Comparison of ENCODE assay signal across 24 cellular contexts in the genomic region with DNA sequence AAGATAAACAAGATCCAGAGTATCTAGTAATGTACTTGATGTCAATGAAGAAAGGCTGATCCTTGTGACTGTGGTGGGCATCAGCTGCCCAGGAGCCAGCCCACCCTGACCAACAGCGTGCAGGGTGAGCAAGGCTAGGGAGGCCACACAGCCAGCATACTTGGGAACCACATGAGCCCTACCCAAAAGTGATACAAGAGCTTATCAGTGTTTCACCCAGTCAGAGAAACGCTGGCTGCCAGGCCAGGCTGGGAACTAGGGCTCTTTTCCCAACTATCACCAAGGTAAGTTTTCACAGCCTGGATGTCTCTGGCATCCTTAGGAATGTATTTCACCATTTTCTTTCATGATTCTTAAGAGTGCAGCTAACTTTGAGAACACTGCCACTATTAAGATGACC. TPM values are rescaled to one million over a fixed set of nuclear protein-coding genes. Genes with fewer than 3 reads are reported as not detected.
DNase-seq lines count a peak whose midpoint lies in the region; ATAC-seq and TF ChIP-seq lines count a peak whose summit lies in the region.
"Had no signal": no experiment of that assay in that cellular context is flagged by ENCODE, and none has a peak within 500 bp of the region (broad histone marks: within the 10 kb centered on the region; RNA-seq: fewer than 3 reads in every experiment).

No MANE protein-coding gene starts in this region.

- H4K5ac ChIP-seq in IMR-90 (ENCODE audit: low read depth, low read length), result no peak overlapping the region

- no peak overlapping the region for H2AFZ ChIP-seq in IMR-90 (replicated peaks; ENCODE audit: low read length, poor library complexity)
- H2AFZ ChIP-seq: GM23338 had no signal

- peak overlapping the region; percentile 24; the same call in 1 of the 2 replicates for H3K23ac ChIP-seq in IMR-90 (ENCODE audit: low read depth, low read length)

- H3K56ac ChIP-seq in IMR-90 (ENCODE audit: extremely low read depth, insufficient read depth, low read length), result no peak overlapping the region

- H3K27me3 ChIP-seq in IMR-90 (ENCODE audit: control insufficient read depth, insufficient read depth, low read length) (no peaks in the 10 kb centered on the region), endodermal cell (ENCODE audit: control insufficient read depth, insufficient read depth, low read length, poor library complexity, severe bottlenecking) (no peaks in the 10 kb centered on the region)
- H3K27me3 ChIP-seq: BE2C; BLaER1 treated with 17β-estradiol and CSF1 and Interleukin-3, amounts not matched to agents 10 nM and 100 nM had no signal

- CTCF ChIA-PET in IMR-90 (lab: Yijun Ruan, JAX), result no interaction called here

- H3K36me3 ChIP-seq in IMR-90 (ENCODE audit: control insufficient read depth, insufficient read depth, low read length) (peaks cover 59% of the 10 kb centered on the region), endodermal cell (ENCODE audit: control insufficient read depth, insufficient read depth, low read length) (peaks cover 71% of the 10 kb centered on the region)

- H2BK5ac ChIP-seq in IMR-90 (ENCODE audit: low read depth, low read length, poor library complexity, severe bottlenecking), result peak overlapping the region; percentile 47

- H3K4me3 Mint-ChIP-seq in activated naive CD8-positive, alpha-beta T cell treated with anti-CD3 and anti-CD28 coated beads, Interleukin-2, amount 10 ng/mL, durations not matched to agents 7 days and 5 days, result no peak overlapping the region
- no peak overlapping the region for H3K4me3 Mint-ChIP-seq in activated naive CD8-positive, alpha-beta T cell treated with anti-CD3 and anti-CD28 coated beads, Interleukin-2, amount 50 U/mL, for 24 hours
- no peak overlapping the region for H3K4me3 Mint-ChIP-seq in endodermal cell
- H3K4me3 Mint-ChIP-seq: CD14-positive monocyte; CD4-positive, alpha-beta T cell; GM23338; HFFc6 had no signal

- H3K4me2 ChIP-seq in IMR-90 (ENCODE audit: low read depth, low read length), result no peak overlapping the region
- H3K4me2 ChIP-seq: A549, GM23338 had no signal

- DNase-seq in activated naive CD8-positive, alpha-beta T cell treated with anti-CD3 and anti-CD28 coated beads, Interleukin-2, amount 10 ng/mL, durations not matched to agents 7 days and 5 days, result no peak
- DNase-seq in activated naive CD8-positive, alpha-beta T cell treated with anti-CD3 and anti-CD28 coated beads, Interleukin-2, amount 50 U/mL, for 24 hours, result no peak
- DNase-seq in IMR-90, result no peak
- DNase-seq in endodermal cell, result no peak
- DNase-seq in posterior vena cava (ENCODE audit: low spot score), result peak; percentile 14
- no peak for DNase-seq in DMS153 treated with DMSO at 0.1 percent for 48 hours (lab: John Stamatoyannopoulos, UW; ENCODE audit: unreplicated experiment)
- DNase-seq: 8988T; ACHN; AML-193; BE2C; CD4-positive, alpha-beta T cell; CD8-positive, alpha-beta memory T cell; DMS 273 treated with DMSO at 0.1 percent for 48 hours; DMS53; DMS79 treated with DMSO at 0.1 percent for 48 hours; GF-D8; HFFc6 had no signal

- no peaks in the 10 kb centered on the region for H4K20me1 ChIP-seq in IMR-90 (ENCODE audit: insufficient read depth, low read length)

- H3K79me1 ChIP-seq in IMR-90 (ENCODE audit: low read depth in 1 of 2, low read length in 2 of 2), result peaks cover 15 to 75% of the 10 kb centered on the region in 2 experiments

- in situ Hi-C loops in IMR-90 (cut with MboI; ENCODE audit: low sequenced_read_pairs), result no loop called here

- no peaks in the 10 kb centered on the region for H3K27me3 Mint-ChIP-seq in activated naive CD8-positive, alpha-beta T cell treated with anti-CD3 and anti-CD28 coated beads, Interleukin-2, amount 10 ng/mL, durations not matched to agents 7 days and 5 days
- H3K27me3 Mint-ChIP-seq in activated naive CD8-positive, alpha-beta T cell treated with anti-CD3 and anti-CD28 coated beads, Interleukin-2, amount 50 U/mL, for 24 hours, result no peaks in the 10 kb centered on the region
- H3K27me3 Mint-ChIP-seq in endodermal cell (ENCODE audit: insufficient read depth), result no peaks in the 10 kb centered on the region
- H3K27me3 Mint-ChIP-seq: CD4-positive, alpha-beta T cell; CD8-positive, alpha-beta memory T cell had no signal

- H3K18ac ChIP-seq in IMR-90 (ENCODE audit: low read depth, low read length), result peak overlapping the region; percentile 24; the same call in 1 of the 2 replicates

- peak overlapping the region; percentile 54; the same call in 1 of the 2 replicates for H2BK120ac ChIP-seq in IMR-90 (ENCODE audit: low read depth, low read length)

- H3K4me1 Mint-ChIP-seq in activated naive CD8-positive, alpha-beta T cell treated with anti-CD3 and anti-CD28 coated beads, Interleukin-2, amount 10 ng/mL, durations not matched to agents 7 days and 5 days, result peaks cover 4% of the 10 kb centered on the region
- H3K4me1 Mint-ChIP-seq in activated naive CD8-positive, alpha-beta T cell treated with anti-CD3 and anti-CD28 coated beads, Interleukin-2, amount 50 U/mL, for 24 hours, result no peaks in the 10 kb centered on the region
- H3K4me1 Mint-ChIP-seq in endodermal cell, result peaks cover 13% of the 10 kb centered on the region
- H3K4me1 Mint-ChIP-seq: CD14-positive monocyte; CD8-positive, alpha-beta memory T cell; GM23338 had no signal

- H3K27ac Mint-ChIP-seq in activated naive CD8-positive, alpha-beta T cell treated with anti-CD3 and anti-CD28 coated beads, Interleukin-2, amount 10 ng/mL, durations not matched to agents 7 days and 5 days, result peak overlapping the region; percentile 28
- H3K27ac Mint-ChIP-seq in activated naive CD8-positive, alpha-beta T cell treated with anti-CD3 and anti-CD28 coated beads, Interleukin-2, amount 50 U/mL, for 24 hours, result no peak overlapping the region
- H3K27ac Mint-ChIP-seq in endodermal cell, result peak overlapping the region; percentile 77
- H3K27ac Mint-ChIP-seq: CD4-positive, alpha-beta T cell; GM23338; HFFc6 had no signal

- H3K9me3 ChIP-seq in IMR-90 (ENCODE audit: control insufficient read depth, insufficient read depth, low read length) (no peaks in the 10 kb centered on the region), endodermal cell (ENCODE audit: control insufficient read depth, low read length) (no peaks in the 10 kb centered on the region)
- H3K9me3 ChIP-seq: A549; BE2C; BLaER1 treated with 17β-estradiol and CSF1 and Interleukin-3, amounts not matched to agents 10 nM and 100 nM; HAP-1 had no signal

- no peak for TF ChIP-seq POLR2A in IMR-90 (IDR thresholded peaks at IDR 0.05; ENCODE audit: low read depth, low read length)

- no peak overlapping the region for H3K9ac ChIP-seq in IMR-90 (ENCODE audit: low read depth, low read length)
- no peak overlapping the region for H3K9ac ChIP-seq in endodermal cell (ENCODE audit: extremely low read depth, low read length, poor library complexity, severe bottlenecking)
- H3K9ac ChIP-seq: BLaER1 treated with 17β-estradiol and CSF1 and Interleukin-3, amounts not matched to agents 10 nM and 100 nM had no signal

- peak overlapping the region; percentile 31; the same call in 1 of the 2 replicates for H3K4ac ChIP-seq in IMR-90 (ENCODE audit: low read depth, low read length)

- H2BK20ac ChIP-seq in IMR-90 (ENCODE audit: low read depth, low read length), result peak overlapping the region; percentile 57; the same call in 1 of the 2 replicates

- peak overlapping the region; percentile 77; the same call in 1 of the 2 replicates for H2AK5ac ChIP-seq in IMR-90 (ENCODE audit: low read depth, low read length)

- BruUV-seq in IMR-90 (replicated peaks; lab: Mats Ljungman, UMichigan), result no TSS peak

- H3K36me3 Mint-ChIP-seq in activated naive CD8-positive, alpha-beta T cell treated with anti-CD3 and anti-CD28 coated beads, Interleukin-2, amount 10 ng/mL, durations not matched to agents 7 days and 5 days, result peaks cover 22% of the 10 kb centered on the region
- peaks cover 38% of the 10 kb centered on the region for H3K36me3 Mint-ChIP-seq in activated naive CD8-positive, alpha-beta T cell treated with anti-CD3 and anti-CD28 coated beads, Interleukin-2, amount 50 U/mL, for 24 hours (ENCODE audit: low read depth)
- peaks cover 67% of the 10 kb centered on the region for H3K36me3 Mint-ChIP-seq in endodermal cell (ENCODE audit: low read depth)

- dilution Hi-C loops in IMR-90 (cut with HindIII; ENCODE audit: low sequenced_read_pairs, unreplicated experiment), result no loop called here

- ATAC-seq in activated naive CD8-positive, alpha-beta T cell treated with anti-CD3 and anti-CD28 coated beads, Interleukin-2, amount 10 ng/mL, durations not matched to agents 7 days and 5 days (ENCODE audit: low read depth), result no peak
- no peak for ATAC-seq in activated naive CD8-positive, alpha-beta T cell treated with anti-CD3 and anti-CD28 coated beads, Interleukin-2, amount 50 U/mL, for 24 hours
- ATAC-seq in IMR-90 (ENCODE audit: low read depth), result no peak
- ATAC-seq in HG03432 (IDR thresholded peaks at IDR 0.05; ENCODE audit: unreplicated experiment), result no peak
- ATAC-seq: A549, GM23338 had no signal

- no peak overlapping the region for H2AK9ac ChIP-seq in IMR-90 (replicated peaks; ENCODE audit: low read depth, low read length, poor library complexity)

- H2BK15ac ChIP-seq in IMR-90 (ENCODE audit: low read depth, low read length), result peak overlapping the region; percentile 41; the same call in 1 of the 3 replicates

- H3K27ac ChIP-seq in IMR-90 (ENCODE audit: insufficient read depth, low read length), result no peak overlapping the region
- H3K27ac ChIP-seq in endodermal cell (ENCODE audit: low read depth, low read length), result no peak overlapping the region
- H3K27ac ChIP-seq: A549 had no signal

- POLR2A ChIA-PET in activated naive CD8-positive, alpha-beta T cell treated with anti-CD3 and anti-CD28 coated beads, Interleukin-2, amount 10 ng/mL, durations not matched to agents 7 days and 5 days (lab: Charles Lee), result interaction anchor here (0.6 kb wide), 1 partner anchor 259 kb away, joined by 3 read pairs; no protein-coding TSS in a partner anchor
- POLR2A ChIA-PET in IMR-90 (lab: Charles Lee; ENCODE audit: unreplicated experiment), result interaction anchor here (0.6 kb wide), 1 partner anchor 29 kb away, joined by 3 read pairs; no protein-coding TSS in a partner anchor

- no peak for TF ChIP-seq RAD21 in IMR-90 (IDR thresholded peaks at IDR 0.05; ENCODE audit: low read length)

- peaks cover 45% of the 10 kb centered on the region for H3K9me1 ChIP-seq in IMR-90 (ENCODE audit: insufficient read depth, low read length)

- no peaks in the 10 kb centered on the region for H3K9me3 Mint-ChIP-seq in activated naive CD8-positive, alpha-beta T cell treated with anti-CD3 and anti-CD28 coated beads, Interleukin-2, amount 10 ng/mL, durations not matched to agents 7 days and 5 days
- H3K9me3 Mint-ChIP-seq in activated naive CD8-positive, alpha-beta T cell treated with anti-CD3 and anti-CD28 coated beads, Interleukin-2, amount 50 U/mL, for 24 hours, result no peaks in the 10 kb centered on the region
- H3K9me3 Mint-ChIP-seq in endodermal cell, result no peaks in the 10 kb centered on the region
- H3K9me3 Mint-ChIP-seq: CD14-positive monocyte; CD4-positive, alpha-beta T cell; CD8-positive, alpha-beta memory T cell; GM23338; HFFc6 had no signal

- no peak for TF ChIP-seq CTCF in IMR-90 (conservative IDR thresholded peaks at IDR 0.05; ENCODE audit: low read depth, low read length)
- no peak for TF ChIP-seq CTCF in endodermal cell (conservative IDR thresholded peaks at IDR 0.05)

- H4K91ac ChIP-seq in IMR-90 (ENCODE audit: insufficient read depth, low read depth, low read length), result peak overlapping the region; percentile 26; the same call in 1 of the 2 replicates

- intact Hi-C loops in IMR-90 (cut with micrococcal nuclease) (no loop called here), posterior vena cava (cut with DNase I) (no loop called here)

- peak overlapping the region in 1 of 2 experiments; percentile 52; a peak in 1 of 4 replicates for H4K8ac ChIP-seq in IMR-90 (ENCODE audit: low read depth in 2 of 2, low read length in 2 of 2)

- H3K14ac ChIP-seq in IMR-90 (replicated peaks; ENCODE audit: low read depth, low read length), result 0 out of 2 replicates have a peak overlapping the region, but pooled peaks have one; percentile 44

- H3K4me3 ChIP-seq in IMR-90 (ENCODE audit: insufficient read depth, low read depth, low read length), result no peak overlapping the region
- no peak overlapping the region for H3K4me3 ChIP-seq in endodermal cell (ENCODE audit: low read length)
- H3K4me3 ChIP-seq: A549; BLaER1 treated with 17β-estradiol and CSF1 and Interleukin-3, amounts not matched to agents 10 nM and 100 nM; GM23338; HAP-1 had no signal

- 88% methylated on average over 1 of the region's 2 CpGs; no CpG with 5 or more reads in 1 of the 2 experiments for WGBS in IMR-90 (ENCODE audit: extremely low coverage in 2 of 2, insufficient read length in 1 of 2), 2 experiments
- WGBS in endodermal cell (ENCODE audit: insufficient coverage in 1 of 2, insufficient read length in 1 of 2), 2 experiments, result 96% methylated on average over 2 of the region's 2 CpGs

- H3K4me1 ChIP-seq in IMR-90 (ENCODE audit: control insufficient read depth, insufficient read depth, low read length), result peaks cover 27% of the 10 kb centered on the region
- H3K4me1 ChIP-seq in endodermal cell (ENCODE audit: control insufficient read depth, insufficient read depth, low read length), result no peaks in the 10 kb centered on the region
- H3K4me1 ChIP-seq: A549, BE2C, HAP-1 had no signal

RNA-seq across cellular contexts. Expression of a gene that starts 24.9 kb away (rescaled TPM):
- 10 to 100 TPM; 13.9 to 14.1 TPM for total RNA-seq in activated naive CD8-positive, alpha-beta T cell treated with anti-CD3 and anti-CD28 coated beads, Interleukin-2, amount 10 ng/mL, durations not matched to agents 7 days and 5 days
- 41.9 and 51.3 TPM in 2 replicates for total RNA-seq in IMR-90 (2012; rRNA removed)
- polyA plus RNA-seq in IMR-90 (2012; rRNA removed), result 72.5 and 77.8 TPM in 2 replicates
- polyA plus RNA-seq in IMR-90 (2012; cell fraction: cytosol; rRNA removed), result 40.3 and 108 TPM in 2 replicates
- 31.6 and 74.8 TPM in 2 replicates for polyA plus RNA-seq in IMR-90 (2012; cell fraction: nucleus; rRNA removed; ENCODE audit: low replicate concordance)
- total RNA-seq in endodermal cell, result 1 to 10 TPM; 6.8 to 9.0 TPM
- 28.5 TPM for polyA plus RNA-seq in endodermal cell (2013, experiment 1 of 2)
- 11.2 TPM for polyA plus RNA-seq in endodermal cell (2013, experiment 2 of 2)
- total RNA-seq in posterior vena cava, result 1 to 10 TPM; 1.5 to 3.9 TPM
- polyA plus RNA-seq: CD14-positive monocyte; CD8-positive, alpha-beta memory T cell had no signal

RNA-seq across cellular contexts. Expression of a gene that starts 49.0 kb away (rescaled TPM):
- under 1 TPM in 1 of 2 experiments, not detected in 1; 0.11 TPM for total RNA-seq in activated naive CD8-positive, alpha-beta T cell treated with anti-CD3 and anti-CD28 coated beads, Interleukin-2, amount 10 ng/mL, durations not matched to agents 7 days and 5 days
- 1.7 and 1.8 TPM in 2 replicates for total RNA-seq in IMR-90 (2012; rRNA removed)
- 3.4 and 3.6 TPM in 2 replicates for polyA plus RNA-seq in IMR-90 (2012; rRNA removed)
- 2.3 and 2.9 TPM in 2 replicates for polyA plus RNA-seq in IMR-90 (2012; cell fraction: cytosol; rRNA removed)
- 2.4 and 5.1 TPM in 2 replicates for polyA plus RNA-seq in IMR-90 (2012; cell fraction: nucleus; rRNA removed; ENCODE audit: low replicate concordance)
- under 1 TPM; 0.20 to 0.64 TPM for total RNA-seq in endodermal cell
- 0.64 TPM for polyA plus RNA-seq in endodermal cell (2013, experiment 1 of 2)
- 0.66 TPM for polyA plus RNA-seq in endodermal cell (2013, experiment 2 of 2)
- 1 to 10 TPM; 7.4 to 9.8 TPM for total RNA-seq in posterior vena cava
- total RNA-seq: CD8-positive, alpha-beta memory T cell; Daoy had no signal
- polyA plus RNA-seq: CD14-positive monocyte; CD8-positive, alpha-beta memory T cell had no signal
